In the genomic region with DNA sequence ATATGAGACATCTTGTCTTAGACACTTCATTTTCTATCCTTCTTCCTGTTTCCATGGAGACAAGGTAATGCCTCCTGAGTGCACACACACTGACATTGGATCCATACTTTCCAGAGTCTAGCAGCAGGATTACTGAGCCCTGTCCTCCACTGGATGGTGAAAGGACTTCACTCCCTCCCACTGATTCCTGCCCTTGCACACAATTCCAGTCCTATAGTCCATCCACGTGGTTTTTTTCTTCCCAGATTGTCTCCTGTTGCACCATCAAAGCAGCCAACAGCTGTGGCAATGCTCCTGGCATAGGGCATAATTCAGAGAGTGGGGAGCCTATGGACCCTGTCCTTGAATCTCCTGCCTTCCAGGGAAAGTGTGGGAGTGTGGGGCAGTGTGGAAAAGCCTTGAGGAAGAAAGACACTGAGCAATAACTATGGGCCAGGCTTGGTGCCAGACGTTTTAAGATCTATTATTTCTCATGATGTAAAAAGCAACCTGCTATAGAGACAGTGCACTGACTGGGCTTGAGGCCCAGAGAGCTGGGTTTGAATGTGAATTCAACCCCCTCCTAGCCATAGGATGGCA, we compare ENCODE assay signal across 15 cellular contexts. TPM values are rescaled to one million over a fixed set of nuclear protein-coding genes. Genes with fewer than 3 reads are reported as not detected.
A peak's percentile ranks its signal among the peaks of the same experiment; 100 is the strongest.
DNase-seq lines count a peak whose midpoint lies in the region; ATAC-seq and TF ChIP-seq lines count a peak whose summit lies in the region.
"Had no signal": no experiment of that assay in that cellular context is flagged by ENCODE, and none has a peak within 500 bp of the region (broad histone marks: within the 10 kb centered on the region; RNA-seq: fewer than 3 reads in every experiment).

No MANE protein-coding gene starts in this region.

- H3K4me3 ChIP-seq in fibroblast of pulmonary artery (replicated peaks; ENCODE audit: low read depth, low read length): no peak overlapping the region
- no peak overlapping the region for H3K4me3 ChIP-seq in uterus
- H3K4me3 ChIP-seq in Peyer's patch: no peak overlapping the region
- H3K4me3 ChIP-seq: coronary artery, MG63 had no signal

- H3K36me3 ChIP-seq in uterus (no peaks in the 10 kb centered on the region), Peyer's patch (no peaks in the 10 kb centered on the region)
- H3K36me3 ChIP-seq: MG63 had no signal

- intact Hi-C loops in activated naive CD4-positive, alpha-beta T cell treated with anti-CD3 and anti-CD28 coated beads for 36 hours (cut with micrococcal nuclease): no loop called here
- intact Hi-C loops in uterus (cut with DNase I; ENCODE audit: low total_unique reads): no loop called here

- CTCF ChIA-PET in activated naive CD4-positive, alpha-beta T cell treated with anti-CD3 and anti-CD28 coated beads for 36 hours (lab: Charles Lee): interaction anchor here (0.6 kb wide), 1 partner anchor 129 kb away, joined by 3 read pairs; no protein-coding TSS in a partner anchor

- TF ChIP-seq CTCF in fibroblast of pulmonary artery (IDR thresholded peaks at IDR 0.05; ENCODE audit: low read length, missing control alignments) (no peak), uterus (IDR thresholded peaks at IDR 0.05) (no peak), Peyer's patch (IDR thresholded peaks at IDR 0.05) (no peak)

- H3K27me3 Mint-ChIP-seq in activated naive CD4-positive, alpha-beta T cell treated with anti-CD3 and anti-CD28 coated beads, Interleukin-2, amount 50 U/mL, for 24 hours: no peaks in the 10 kb centered on the region
- no peaks in the 10 kb centered on the region for H3K27me3 Mint-ChIP-seq in activated naive CD4-positive, alpha-beta T cell treated with anti-CD3 and anti-CD28 coated beads for 36 hours (ENCODE audit: low read depth)
- H3K27me3 Mint-ChIP-seq: CD4-positive, alpha-beta T cell had no signal

- H3K27ac ChIP-seq in uterus (no peak overlapping the region), Peyer's patch (no peak overlapping the region)
- H3K27ac ChIP-seq: coronary artery had no signal

- no peak for ATAC-seq in HG02759 (IDR thresholded peaks at IDR 0.05; ENCODE audit: unreplicated experiment)

- no peaks in the 10 kb centered on the region for H3K36me3 Mint-ChIP-seq in activated naive CD4-positive, alpha-beta T cell treated with anti-CD3 and anti-CD28 coated beads, Interleukin-2, amount 50 U/mL, for 24 hours
- no peaks in the 10 kb centered on the region for H3K36me3 Mint-ChIP-seq in activated naive CD4-positive, alpha-beta T cell treated with anti-CD3 and anti-CD28 coated beads for 36 hours (ENCODE audit: low read depth)

- no peaks in the 10 kb centered on the region for H3K9me3 ChIP-seq in uterus
- H3K9me3 ChIP-seq in Peyer's patch: no peaks in the 10 kb centered on the region
- H3K9me3 ChIP-seq: MG63 had no signal

- peaks cover 12% of the 10 kb centered on the region for H3K4me1 Mint-ChIP-seq in activated naive CD4-positive, alpha-beta T cell treated with anti-CD3 and anti-CD28 coated beads, Interleukin-2, amount 50 U/mL, for 24 hours
- H3K4me1 Mint-ChIP-seq in activated naive CD4-positive, alpha-beta T cell treated with anti-CD3 and anti-CD28 coated beads for 36 hours (ENCODE audit: low read depth): peaks cover 2% of the 10 kb centered on the region

- H3K4me3 Mint-ChIP-seq in activated naive CD4-positive, alpha-beta T cell treated with anti-CD3 and anti-CD28 coated beads, Interleukin-2, amount 50 U/mL, for 24 hours: no peak overlapping the region
- H3K4me3 Mint-ChIP-seq in activated naive CD4-positive, alpha-beta T cell treated with anti-CD3 and anti-CD28 coated beads for 36 hours: no peak overlapping the region
- H3K4me3 Mint-ChIP-seq: activated CD4-positive, alpha-beta T cell treated with anti-CD3 and anti-CD28 coated beads, Interleukin-2, amount 10 ng/mL, durations not matched to agents 24 days and 14 days; CD4-positive, alpha-beta T cell had no signal

- H3K4me1 ChIP-seq in uterus (no peaks in the 10 kb centered on the region), Peyer's patch (peaks cover 0 to 15% (median 0%) of the 10 kb centered on the region in 4 donors)

- H3K9me3 Mint-ChIP-seq in activated naive CD4-positive, alpha-beta T cell treated with anti-CD3 and anti-CD28 coated beads, Interleukin-2, amount 50 U/mL, for 24 hours: no peaks in the 10 kb centered on the region
- H3K9me3 Mint-ChIP-seq in activated naive CD4-positive, alpha-beta T cell treated with anti-CD3 and anti-CD28 coated beads for 36 hours: no peaks in the 10 kb centered on the region
- H3K9me3 Mint-ChIP-seq: activated CD4-positive, alpha-beta T cell treated with anti-CD3 and anti-CD28 coated beads, Interleukin-2, amount 10 ng/mL, durations not matched to agents 24 days and 14 days; CD4-positive, alpha-beta T cell had no signal

- DNase-seq in activated naive CD4-positive, alpha-beta T cell treated with anti-CD3 and anti-CD28 coated beads for 36 hours: no peak
- DNase-seq in NCI-H69 (lab: John Stamatoyannopoulos, UW) (peak; percentile 87), fibroblast of pulmonary artery (ENCODE audit: low read depth) (peak; percentile 48), uterus (no peak), Peyer's patch (no peak)
- DNase-seq in effector CD8-positive, alpha-beta T cell (lab: John Stamatoyannopoulos, UW): no peak
- DNase-seq: CD4-positive, alpha-beta T cell; foreskin melanocyte; left cardiac atrium; MG63; stimulated activated CD4-positive, alpha-beta T cell treated with anti-CD3 and anti-CD28 coated beads, Interleukin-2, amount 100 ng/mL, for 48 hours had no signal

- H3K27me3 ChIP-seq in uterus (no peaks in the 10 kb centered on the region), Peyer's patch (no peaks in the 10 kb centered on the region)
- H3K27me3 ChIP-seq: MG63 had no signal

- peak overlapping the region; percentile 24 for H3K27ac Mint-ChIP-seq in activated naive CD4-positive, alpha-beta T cell treated with anti-CD3 and anti-CD28 coated beads, Interleukin-2, amount 50 U/mL, for 24 hours
- H3K27ac Mint-ChIP-seq in activated naive CD4-positive, alpha-beta T cell treated with anti-CD3 and anti-CD28 coated beads for 36 hours: no peak overlapping the region
- H3K27ac Mint-ChIP-seq: activated CD4-positive, alpha-beta T cell treated with anti-CD3 and anti-CD28 coated beads, Interleukin-2, amount 10 ng/mL, durations not matched to agents 24 days and 14 days; CD4-positive, alpha-beta T cell had no signal

- TF ChIP-seq POLR2A in uterus (IDR thresholded peaks at IDR 0.05): no peak
- TF ChIP-seq POLR2A in Peyer's patch (IDR thresholded peaks at IDR 0.05): no peak

RNA-seq across cellular contexts. Expression of a gene that starts 31.4 kb away (rescaled TPM):
- 10 to 100 TPM; 13.9 to 15.4 TPM for total RNA-seq in activated naive CD4-positive, alpha-beta T cell treated with anti-CD3 and anti-CD28 coated beads for 36 hours
- 100 to 1,000 TPM; 134 to 847 (median 280) TPM for total RNA-seq in uterus
- 10 to 100 TPM; 35.4 to 50.9 (median 43.4) TPM for total RNA-seq in Peyer's patch

Comparison
In these comparisons a context has a peak if more than half of its experiments do, and no peak if none do; other contexts are left out.
1. DNase-seq: peak in NCI-H69 (single experiment) and fibroblast of pulmonary artery (single experiment); none in activated naive CD4-positive, alpha-beta T cell treated with anti-CD3 and anti-CD28 coated beads for 36 hours (single experiment), effector CD8-positive, alpha-beta T cell (single experiment), uterus (0 of 2) and Peyer's patch (0 of 3).